Comparison of ENCODE assay signal across 8 cellular contexts in genomic region chr19:49676690-49677231, GRCh38. TPM values are rescaled to one million over a fixed set of nuclear protein-coding genes. Genes with fewer than 3 reads are reported as not detected.
DNase-seq lines count a peak whose midpoint lies in the region; TF ChIP-seq lines count a peak whose summit lies in the region.

No MANE protein-coding gene starts in this region.

- no peaks in the 10 kb centered on the region for H3K9me3 Mint-ChIP-seq in nephron progenitor cell
- H3K9me3 Mint-ChIP-seq in stimulated activated naive CD8-positive, alpha-beta T cell treated with anti-CD3 and anti-CD28 coated beads, Interleukin-15, Interleukin-2, amounts not matched to agents 100 ng/mL and 50 ng/mL, for 24 hours = no peaks in the 10 kb centered on the region

- H3K9me3 ChIP-seq in HAP-1 = no peaks in the 10 kb centered on the region
- no peaks in the 10 kb centered on the region for H3K9me3 ChIP-seq in MG63

- peaks cover 40% of the 10 kb centered on the region for H3K4me1 Mint-ChIP-seq in nephron progenitor cell
- H3K4me1 Mint-ChIP-seq in stimulated activated naive CD8-positive, alpha-beta T cell treated with anti-CD3 and anti-CD28 coated beads, Interleukin-15, Interleukin-2, amounts not matched to agents 100 ng/mL and 50 ng/mL, for 24 hours (ENCODE audit: low read depth) = peaks cover 43% of the 10 kb centered on the region

- H3K36me3 Mint-ChIP-seq in nephron progenitor cell (ENCODE audit: low read depth) = peaks cover 13% of the 10 kb centered on the region
- peaks cover 28% of the 10 kb centered on the region for H3K36me3 Mint-ChIP-seq in stimulated activated naive CD8-positive, alpha-beta T cell treated with anti-CD3 and anti-CD28 coated beads, Interleukin-15, Interleukin-2, amounts not matched to agents 100 ng/mL and 50 ng/mL, for 24 hours (ENCODE audit: low read depth)

- H3K4me1 ChIP-seq in HAP-1 = peaks cover 28% of the 10 kb centered on the region

- peak overlapping the region; percentile 92 for H3K4me3 Mint-ChIP-seq in nephron progenitor cell
- peak overlapping the region; percentile 98 for H3K4me3 Mint-ChIP-seq in stimulated activated naive CD8-positive, alpha-beta T cell treated with anti-CD3 and anti-CD28 coated beads, Interleukin-15, Interleukin-2, amounts not matched to agents 100 ng/mL and 50 ng/mL, for 24 hours

- TF ChIP-seq CTCF in fibroblast of villous mesenchyme (IDR thresholded peaks at IDR 0.05; ENCODE audit: insufficient read depth, low read depth, low read length) = no peak
- no peak for TF ChIP-seq CTCF in nephron progenitor cell (IDR thresholded peaks at IDR 0.05)

- peak overlapping the region; percentile 100 for H3K27ac Mint-ChIP-seq in nephron progenitor cell
- H3K27ac Mint-ChIP-seq in stimulated activated naive CD8-positive, alpha-beta T cell treated with anti-CD3 and anti-CD28 coated beads, Interleukin-15, Interleukin-2, amounts not matched to agents 100 ng/mL and 50 ng/mL, for 24 hours = peak overlapping the region; percentile 100

- DNase-seq in Daoy (ENCODE audit: low read depth) (peak; percentile 100), HAP-1 (ENCODE audit: low spot score in 2 of 2) (peak; percentile 97 to 100), MG63 (peak; percentile 100), SHP77 treated with DMSO at 0.1 percent for 48 hours (lab: John Stamatoyannopoulos, UW) (peak; percentile 100), activated gamma-delta T cell treated with Interleukin-2 at 50 U/mL for 16 hours (peak; percentile 98), fibroblast of villous mesenchyme (ENCODE audit: low read depth) (peak; percentile 100), nephron progenitor cell (peak; percentile 98)

- no peaks in the 10 kb centered on the region for H3K27me3 ChIP-seq in HAP-1 (ENCODE audit: low read depth)
- no peaks in the 10 kb centered on the region for H3K27me3 ChIP-seq in MG63

- in situ Hi-C loops in HAP-1 (cut with MboI; ENCODE audit: low sequenced_read_pairs) = loop anchor here (10.0 kb wide), 1 partner anchor 82 kb away; the partner anchor contains the start of gene PRR12

- H3K36me3 ChIP-seq in HAP-1 (replicated peaks) (peaks cover 12% of the 10 kb centered on the region), MG63 (peaks cover 32% of the 10 kb centered on the region)

- peak overlapping the region; percentile 96 for H3K4me3 ChIP-seq in HAP-1
- H3K4me3 ChIP-seq in MG63 = peak overlapping the region; percentile 98
- H3K4me3 ChIP-seq in fibroblast of villous mesenchyme (ENCODE audit: low read depth, low read length) = peak overlapping the region; percentile 94

- H3K27me3 Mint-ChIP-seq in nephron progenitor cell (ENCODE audit: low read depth, poor library complexity) = no peaks in the 10 kb centered on the region
- no peaks in the 10 kb centered on the region for H3K27me3 Mint-ChIP-seq in stimulated activated naive CD8-positive, alpha-beta T cell treated with anti-CD3 and anti-CD28 coated beads, Interleukin-15, Interleukin-2, amounts not matched to agents 100 ng/mL and 50 ng/mL, for 24 hours

RNA-seq across cellular contexts. Expression of gene PRMT1, which starts 0.3 kb away (rescaled TPM):
- 338 and 386 TPM in 2 replicates for total RNA-seq in Daoy (2014; rRNA removed; shearing (Covaris generic))
- total RNA-seq in MG63 (2014; rRNA removed; shearing (Covaris generic); ENCODE audit: low replicate concordance) = 705 and 777 TPM in 2 replicates
- 258 and 341 TPM in 2 replicates for total RNA-seq in fibroblast of villous mesenchyme

RNA-seq across cellular contexts. Expression of gene BCL2L12, which starts 11.0 kb away (rescaled TPM):
- total RNA-seq in Daoy (2014; rRNA removed; shearing (Covaris generic)) = 15.5 and 18.1 TPM in 2 replicates
- 3.0 TPM in 1 of 2 replicates, not detected in the other for total RNA-seq in MG63 (2014; rRNA removed; shearing (Covaris generic); ENCODE audit: low replicate concordance)
- 4.7 and 6.8 TPM in 2 replicates for total RNA-seq in fibroblast of villous mesenchyme

RNA-seq across cellular contexts. Expression of gene IRF3, which starts 11.1 kb away (rescaled TPM):
- 88.0 and 110 TPM in 2 replicates for total RNA-seq in Daoy (2014; rRNA removed; shearing (Covaris generic))
- total RNA-seq in MG63 (2014; rRNA removed; shearing (Covaris generic); ENCODE audit: low replicate concordance) = 64.1 and 104 TPM in 2 replicates
- 49.9 and 66.5 TPM in 2 replicates for total RNA-seq in fibroblast of villous mesenchyme

RNA-seq across cellular contexts. Expression of gene ADM5, which starts 12.6 kb away (rescaled TPM):
- total RNA-seq in Daoy (2014; rRNA removed; shearing (Covaris generic)) = 0.27 and 0.40 TPM in 2 replicates
- 0.33 and 1.4 TPM in 2 replicates for total RNA-seq in MG63 (2014; rRNA removed; shearing (Covaris generic); ENCODE audit: low replicate concordance)
- total RNA-seq in fibroblast of villous mesenchyme = under 0.01 and 0.32 TPM in 2 replicates

RNA-seq across cellular contexts. Expression of gene CPT1C, which starts 14.2 kb away (rescaled TPM):
- total RNA-seq in Daoy (2014; rRNA removed; shearing (Covaris generic)) = 5.0 and 8.3 TPM in 2 replicates
- not detected in 2 replicates for total RNA-seq in MG63 (2014; rRNA removed; shearing (Covaris generic); ENCODE audit: low replicate concordance)
- total RNA-seq in fibroblast of villous mesenchyme = 20.0 and 32.0 TPM in 2 replicates

Comparison
In these comparisons a context has a peak if more than half of its experiments do, and no peak if none do; other contexts are left out.
1. Peak in every context shown above with its lines: DNase-seq and H3K4me3 ChIP-seq.